ENCODE assay signal across 21 cellular contexts in the genomic region with DNA sequence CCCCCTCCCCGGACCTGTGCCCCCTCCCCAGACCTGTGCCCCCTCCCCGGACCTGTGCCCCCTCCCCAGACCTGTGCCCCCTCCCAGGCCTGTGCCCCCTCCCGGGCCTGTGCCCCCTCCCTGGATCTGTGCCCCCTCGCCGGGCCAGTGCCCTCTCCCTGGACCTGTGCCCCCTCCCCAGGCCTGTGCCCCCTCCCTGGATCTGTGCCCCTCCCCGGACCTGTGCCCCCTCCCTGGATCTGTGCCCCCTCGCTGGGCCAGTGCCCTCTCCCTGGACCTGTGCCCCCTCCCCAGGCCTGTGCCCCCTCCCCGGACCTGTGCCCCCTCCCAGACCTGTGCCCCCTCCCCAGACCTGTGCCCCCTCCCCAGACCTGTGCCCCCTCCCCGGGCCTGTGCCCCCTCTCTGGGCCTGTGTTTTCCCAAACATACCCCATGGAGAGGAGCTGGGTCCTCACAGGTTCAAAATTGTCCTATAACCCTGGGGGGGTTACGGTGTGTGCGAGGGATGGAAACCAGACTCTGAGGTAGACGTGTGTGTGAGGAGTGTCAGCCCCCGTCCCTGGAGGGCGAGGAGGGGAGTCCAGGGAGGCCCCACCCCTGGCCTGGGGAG.
"Had no signal": no experiment of that assay in that cellular context is flagged by ENCODE, and none has a peak within 500 bp of the region (broad histone marks: within the 10 kb centered on the region; RNA-seq: fewer than 3 reads in every experiment).

No MANE protein-coding gene starts in this region.

- H3K27ac Mint-ChIP-seq: activated T-cell treated with anti-CD3 and anti-CD28 coated beads, Interleukin-2, amount 50 U/mL, for 72 hours; dendritic cell treated with granulocyte-macrophage colony-stimulating factor and Interleukin-4, amounts not matched to agents 40 ng/mL and 50 ng/mL, for 4 days; stimulated activated memory B cell treated with anti-CD40 and anti-IgM and Interleukin-4, amounts not matched to agents 10 μg/mL and 1 μg/mL and 100 μg/mL, for 72 hours had no signal

- H3K4me3 Mint-ChIP-seq: activated T-cell treated with anti-CD3 and anti-CD28 coated beads, Interleukin-2, amount 50 U/mL, for 72 hours; dendritic cell treated with granulocyte-macrophage colony-stimulating factor and Interleukin-4, amounts not matched to agents 40 ng/mL and 50 ng/mL, for 4 days; nephron; stimulated activated memory B cell treated with anti-CD40 and anti-IgM and Interleukin-4, amounts not matched to agents 10 μg/mL and 1 μg/mL and 100 μg/mL, for 72 hours had no signal

- H3K4me1 ChIP-seq: adrenal gland, spleen, testis had no signal

- H3K27me3 Mint-ChIP-seq: dendritic cell treated with granulocyte-macrophage colony-stimulating factor and Interleukin-4, amounts not matched to agents 40 ng/mL and 50 ng/mL, for 4 days had no signal

- H3K9me3 Mint-ChIP-seq: activated T-cell treated with anti-CD3 and anti-CD28 coated beads, Interleukin-2, amount 50 U/mL, for 72 hours; nephron had no signal

- ATAC-seq: activated T-cell treated with anti-CD3 and anti-CD28 coated beads, Interleukin-2, amount 50 U/mL, for 72 hours; gastroesophageal sphincter; heart left ventricle; stimulated activated memory B cell treated with anti-CD40 and anti-IgM and Interleukin-4, amounts not matched to agents 10 μg/mL and 1 μg/mL and 100 μg/mL, for 72 hours had no signal

- H3K4me3 ChIP-seq: adrenal gland, esophagus muscularis mucosa, gastroesophageal sphincter, heart left ventricle, lung, spleen, testis, upper lobe of right lung had no signal

- H3K27ac ChIP-seq: adrenal gland, esophagus muscularis mucosa, gastroesophageal sphincter, heart left ventricle, testis, upper lobe of right lung had no signal

- FAIRE-seq: bronchial epithelial cell, endothelial cell of umbilical vein had no signal

- H3K9me3 ChIP-seq: adrenal gland, esophagus muscularis mucosa, gastroesophageal sphincter, heart left ventricle, spleen, testis, upper lobe of right lung had no signal

- DNase-seq: activated CD4-positive, alpha-beta T cell treated with anti-CD3 and anti-CD28 coated beads, Interleukin-2, amount 50 U/mL, for 1 hour; activated effector memory CD4-positive, alpha-beta T cell treated with anti-CD3 and anti-CD28 coated beads, Interleukin-2, amount 50 U/mL, for 16 hours; activated T-cell treated with anti-CD3 and anti-CD28 coated beads, Interleukin-2, amount 50 U/mL, for 72 hours; effector CD8-positive, alpha-beta T cell; occipital lobe; stimulated activated CD4-positive, alpha-beta T cell treated with anti-CD3 and anti-CD28 coated beads, Interleukin-4, amount 100 ng/mL, for 4 hours; T-helper 1 cell; T1000; testis had no signal

- H3K27me3 ChIP-seq: adrenal gland, esophagus muscularis mucosa, gastroesophageal sphincter, heart left ventricle, testis, upper lobe of right lung had no signal

- H3K4me1 Mint-ChIP-seq: stimulated activated memory B cell treated with anti-CD40 and anti-IgM and Interleukin-4, amounts not matched to agents 10 μg/mL and 1 μg/mL and 100 μg/mL, for 72 hours had no signal

- H3K36me3 ChIP-seq: adrenal gland, esophagus muscularis mucosa, gastroesophageal sphincter, heart left ventricle, spleen, upper lobe of right lung had no signal

- H3K36me3 Mint-ChIP-seq: stimulated activated memory B cell treated with anti-CD40 and anti-IgM and Interleukin-4, amounts not matched to agents 10 μg/mL and 1 μg/mL and 100 μg/mL, for 72 hours had no signal
